In the genomic region with DNA sequence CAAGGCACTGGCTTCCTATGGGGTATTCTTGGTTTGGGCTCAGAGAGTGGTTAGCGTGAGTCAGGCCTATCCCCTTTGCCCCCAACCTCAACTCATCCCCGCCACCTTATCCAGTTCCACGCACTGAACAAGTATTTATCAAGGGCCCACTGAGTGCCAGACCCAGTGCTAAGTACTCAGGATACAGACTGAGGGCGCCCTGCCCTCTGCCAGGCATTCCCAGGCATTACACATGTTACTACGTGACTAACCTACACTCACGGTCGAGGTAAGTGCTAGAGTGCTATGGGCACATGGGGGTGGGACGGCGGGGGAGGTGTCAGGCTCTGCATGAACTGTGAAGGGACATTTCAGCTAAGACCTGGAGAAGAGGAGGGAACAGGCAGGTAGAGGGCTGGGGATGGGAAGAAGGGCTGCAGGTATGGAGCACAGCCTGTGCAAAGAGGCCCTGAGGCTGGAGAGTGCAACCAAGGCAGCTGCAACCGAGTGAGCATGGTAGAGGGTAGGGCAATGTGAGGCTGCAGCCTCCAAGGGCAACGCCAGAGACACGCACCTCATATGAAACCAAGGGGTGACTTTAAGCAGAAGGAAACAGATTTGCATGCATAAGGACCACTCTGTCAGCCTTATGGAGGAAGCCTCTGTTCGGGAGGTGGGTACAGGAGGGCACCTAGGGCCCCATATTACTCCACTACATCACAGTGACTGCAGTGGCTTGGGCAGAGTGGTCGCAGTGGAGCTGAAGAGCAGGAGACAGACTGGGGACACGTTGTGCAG, we compare ENCODE assay signal across 8 cellular contexts. TPM values are rescaled to one million over a fixed set of nuclear protein-coding genes. Genes with fewer than 3 reads are reported as not detected.
DNase-seq lines count a peak whose midpoint lies in the region; ATAC-seq and TF ChIP-seq lines count a peak whose summit lies in the region.

No MANE protein-coding gene starts in this region.

- no peaks in the 10 kb centered on the region for H3K36me3 ChIP-seq in Karpas-422 (ENCODE audit: insufficient read depth, low read length)
- H3K36me3 ChIP-seq in trophoblast cell (ENCODE audit: control insufficient read depth in 1 of 2, insufficient read depth in 2 of 2, low read length in 2 of 2): no peaks in the 10 kb centered on the region

- no peak overlapping the region for H4K12ac ChIP-seq in trophoblast cell (ENCODE audit: low read depth, low read length)

- no peaks in the 10 kb centered on the region for H3K36me3 Mint-ChIP-seq in activated naive CD4-positive, alpha-beta T cell treated with anti-CD3 and anti-CD28 coated beads for 36 hours (ENCODE audit: low read depth)
- H3K36me3 Mint-ChIP-seq in MCF 10A (ENCODE audit: insufficient read depth, unreplicated experiment): peaks cover 2% of the 10 kb centered on the region

- H3K27ac ChIP-seq in Karpas-422 (ENCODE audit: low read length): no peak overlapping the region
- no peak overlapping the region for H3K27ac ChIP-seq in trophoblast cell (ENCODE audit: low read depth, low read length)

- no peaks in the 10 kb centered on the region for H3K79me2 ChIP-seq in Karpas-422 (ENCODE audit: low read length)
- no peaks in the 10 kb centered on the region for H3K79me2 ChIP-seq in trophoblast cell (ENCODE audit: control insufficient read depth, insufficient read depth, low read length, poor library complexity)

- intact Hi-C loops in activated naive CD4-positive, alpha-beta T cell treated with anti-CD3 and anti-CD28 coated beads for 36 hours (cut with micrococcal nuclease): no loop called here
- intact Hi-C loops in MCF 10A (cut with micrococcal nuclease): loop anchor here (1.0 to 5.0 kb wide), 3 partner anchors 197 to 346 kb away; a partner anchor contains a TSS

- no peak overlapping the region for H2AK5ac ChIP-seq in trophoblast cell (ENCODE audit: low read length)

- H3K4me3 ChIP-seq in Karpas-422 (ENCODE audit: low read length) (no peak overlapping the region), trophoblast cell (ENCODE audit: low read depth, low read length) (no peak overlapping the region)

- peak; percentile 30 for DNase-seq in activated naive CD4-positive, alpha-beta T cell treated with anti-CD3 and anti-CD28 coated beads for 36 hours
- DNase-seq in activated naive CD4-positive, alpha-beta T cell treated with anti-CD3 and anti-CD28 coated beads, Interleukin-2, amount 50 U/mL, for 16 hours: no peak
- peak; percentile 59 for DNase-seq in Karpas-422
- DNase-seq in MCF 10A (ENCODE audit: unreplicated experiment): peak; percentile 70
- DNase-seq in trophoblast cell: peak; percentile 56 to 75
- DNase-seq in NCI-H345 (lab: John Stamatoyannopoulos, UW): no peak

- no peak overlapping the region for H3K4me3 Mint-ChIP-seq in activated naive CD4-positive, alpha-beta T cell treated with anti-CD3 and anti-CD28 coated beads for 36 hours
- no peak overlapping the region for H3K4me3 Mint-ChIP-seq in MCF 10A (ENCODE audit: unreplicated experiment)

- WGBS in trophoblast cell (ENCODE audit: extremely low coverage, insufficient coverage, insufficient read length): no CpG with 5 or more reads among the region's 15 CpGs

- H3K4ac ChIP-seq in trophoblast cell (ENCODE audit: low read depth, low read length): no peak overlapping the region

- H4K91ac ChIP-seq in trophoblast cell (ENCODE audit: low read depth, low read length): no peak overlapping the region

- H3K27ac Mint-ChIP-seq in activated naive CD4-positive, alpha-beta T cell treated with anti-CD3 and anti-CD28 coated beads for 36 hours: no peak overlapping the region
- H3K27ac Mint-ChIP-seq in MCF 10A (ENCODE audit: low read depth, unreplicated experiment): peak overlapping the region; percentile 33

- H3K27me3 ChIP-seq in Karpas-422 (ENCODE audit: low read length) (no peaks in the 10 kb centered on the region), trophoblast cell (ENCODE audit: insufficient read depth, low read length) (no peaks in the 10 kb centered on the region)

- no peaks in the 10 kb centered on the region for H3K79me1 ChIP-seq in trophoblast cell (ENCODE audit: low read length)

- 0 out of 2 replicates have a peak, but pooled peaks cover 3% of the 10 kb centered on the region for H4K20me1 ChIP-seq in Karpas-422 (ENCODE audit: insufficient read depth, low read depth, low read length)

- H3K23ac ChIP-seq in trophoblast cell (ENCODE audit: low read length): no peak overlapping the region

- CTCF ChIA-PET in activated naive CD4-positive, alpha-beta T cell treated with anti-CD3 and anti-CD28 coated beads for 36 hours (lab: Charles Lee): interaction anchor here (0.6 to 2.9 kb wide), 9 partner anchors 10 to 646 kb away, joined by 3 to 10 read pairs (median 3); no protein-coding TSS in a partner anchor
- CTCF ChIA-PET in MCF 10A (lab: Yijun Ruan, JAX): interaction anchor here (0.6 to 4.8 kb wide), 20 partner anchors 10 to 560 kb away, joined by 3 to 35 read pairs (median 3); a partner anchor contains a TSS

- H3K9ac ChIP-seq in Karpas-422 (ENCODE audit: low read length) (no peak overlapping the region), trophoblast cell (ENCODE audit: low read length) (no peak overlapping the region)

- peaks cover 5% of the 10 kb centered on the region; the same call in 1 of the 2 replicates for H3K4me1 ChIP-seq in Karpas-422 (ENCODE audit: low read length)
- H3K4me1 ChIP-seq in trophoblast cell (ENCODE audit: control insufficient read depth in 1 of 2, insufficient read depth in 2 of 2, low read length in 2 of 2): no peaks in the 10 kb centered on the region

- H3K9me2 ChIP-seq in Karpas-422 (replicated peaks; ENCODE audit: insufficient read depth, low read length): no peaks in the 10 kb centered on the region

- no peaks in the 10 kb centered on the region for H3K9me3 ChIP-seq in Karpas-422 (ENCODE audit: low read length)
- H3K9me3 ChIP-seq in trophoblast cell (ENCODE audit: insufficient read depth, low read depth, low read length): no peaks in the 10 kb centered on the region

- H3K4me2 ChIP-seq in Karpas-422 (ENCODE audit: low read depth, low read length, poor library complexity, severe bottlenecking): no peak overlapping the region
- no peak overlapping the region for H3K4me2 ChIP-seq in trophoblast cell (ENCODE audit: low read length)

- H2AFZ ChIP-seq in Karpas-422 (ENCODE audit: low read length): no peak overlapping the region
- H2AFZ ChIP-seq in trophoblast cell (ENCODE audit: insufficient read depth, low read length, poor library complexity): no peak overlapping the region

- ATAC-seq in GM21526 (IDR thresholded peaks at IDR 0.05; ENCODE audit: low FRiP score, unreplicated experiment) (no peak), GM18873 (IDR thresholded peaks at IDR 0.05; ENCODE audit: low FRiP score, unreplicated experiment) (no peak)

- POLR2A ChIA-PET in MCF 10A (lab: Yijun Ruan, JAX): interaction anchor here (0.8 to 1.6 kb wide), 3 partner anchors 9 to 328 kb away, joined by 3 to 6 read pairs (median 3); no protein-coding TSS in a partner anchor

- H3K9me3 Mint-ChIP-seq in activated naive CD4-positive, alpha-beta T cell treated with anti-CD3 and anti-CD28 coated beads for 36 hours: no peaks in the 10 kb centered on the region
- H3K9me3 Mint-ChIP-seq in MCF 10A (ENCODE audit: unreplicated experiment): no peaks in the 10 kb centered on the region

- H3K18ac ChIP-seq in trophoblast cell (ENCODE audit: low read length): no peak overlapping the region

- H3K14ac ChIP-seq in trophoblast cell (ENCODE audit: low read length): no peak overlapping the region

- no peak overlapping the region for H4K8ac ChIP-seq in trophoblast cell (ENCODE audit: low read depth, low read length)

- H2BK5ac ChIP-seq in trophoblast cell (ENCODE audit: low read depth, low read length, poor library complexity): no peak overlapping the region

- no peak overlapping the region for H2BK12ac ChIP-seq in trophoblast cell (ENCODE audit: low read length)

- H3K27me3 Mint-ChIP-seq in activated naive CD4-positive, alpha-beta T cell treated with anti-CD3 and anti-CD28 coated beads for 36 hours (ENCODE audit: low read depth): no peaks in the 10 kb centered on the region
- H3K27me3 Mint-ChIP-seq in MCF 10A (ENCODE audit: insufficient read depth, unreplicated experiment): no peaks in the 10 kb centered on the region

- H3K4me1 Mint-ChIP-seq in activated naive CD4-positive, alpha-beta T cell treated with anti-CD3 and anti-CD28 coated beads for 36 hours (ENCODE audit: low read depth): no peaks in the 10 kb centered on the region
- H3K4me1 Mint-ChIP-seq in MCF 10A (ENCODE audit: insufficient read depth, unreplicated experiment): peaks cover 11% of the 10 kb centered on the region

- TF ChIP-seq CTCF in MCF 10A (IDR thresholded peaks at IDR 0.05; ENCODE audit: unreplicated experiment): peak; percentile 43

- no TSS peak for BruUV-seq in MCF 10A (replicated peaks; lab: Mats Ljungman, UMichigan)

- H2BK120ac ChIP-seq in trophoblast cell (ENCODE audit: insufficient read depth, low read length, poor library complexity): no peak overlapping the region

RNA-seq across cellular contexts. Expression of a gene that starts 22.5 kb away (rescaled TPM):
- total RNA-seq in activated naive CD4-positive, alpha-beta T cell treated with anti-CD3 and anti-CD28 coated beads for 36 hours: 1 to 10 TPM; 4.1 to 4.9 TPM
- 9.7 and 10.9 TPM in 2 replicates for total RNA-seq in Karpas-422 (2014; rRNA removed; shearing (Covaris generic); ENCODE audit: low replicate concordance)
- total RNA-seq in MCF 10A (2022): 6.2 and 6.8 TPM in 2 replicates
- 8.5 and 8.7 TPM in 2 replicates for polyA plus RNA-seq in trophoblast cell (2013)

Comparison
In these comparisons a context has a peak if more than half of its experiments do, and no peak if none do; other contexts are left out.
1. DNase-seq: peak in activated naive CD4-positive, alpha-beta T cell treated with anti-CD3 and anti-CD28 coated beads for 36 hours (single experiment), Karpas-422 (single experiment), MCF 10A (single experiment) and trophoblast cell (2 of 2); none in activated naive CD4-positive, alpha-beta T cell treated with anti-CD3 and anti-CD28 coated beads, Interleukin-2, amount 50 U/mL, for 16 hours (single experiment) and NCI-H345 (single experiment).